Comparison of ENCODE assay signal across 23 cellular contexts in the genomic region with DNA sequence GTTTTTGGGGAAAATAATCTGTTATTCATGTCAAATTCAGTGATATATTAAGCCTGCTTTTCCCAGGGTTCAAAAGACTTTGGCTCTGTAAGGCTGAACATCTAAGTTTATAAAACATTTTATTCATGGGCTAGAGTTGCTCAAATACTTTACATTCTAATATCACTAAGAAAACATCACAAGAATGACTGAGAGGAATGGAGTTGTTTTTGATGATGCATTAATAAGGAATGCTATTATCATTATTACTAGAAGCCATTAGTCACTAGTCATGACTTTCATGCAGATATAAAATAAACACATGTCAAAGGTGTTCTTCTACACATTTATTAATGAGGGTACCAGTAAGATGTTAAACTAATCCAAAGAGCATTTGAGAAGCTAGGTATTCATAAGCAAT.
DNase-seq lines count a peak whose midpoint lies in the region; ATAC-seq, FAIRE-seq and TF ChIP-seq lines count a peak whose summit lies in the region.
"Had no signal": no experiment of that assay in that cellular context is flagged by ENCODE, and none has a peak within 500 bp of the region (broad histone marks: within the 10 kb centered on the region; RNA-seq: fewer than 3 reads in every experiment).

No MANE protein-coding gene starts in this region.

- intact Hi-C loops in IMR-90 (cut with micrococcal nuclease) = loop anchor here (5.0 kb wide), 1 partner anchor 66 kb away; no protein-coding TSS in a partner anchor
- intact Hi-C loops in head of caudate nucleus (cut with DNase I) = no loop called here

- H3K4me3 ChIP-seq in A549 (no peak overlapping the region; the same call in 1 of the 3 replicates), IMR-90 (ENCODE audit: insufficient read depth, low read depth, low read length) (no peak overlapping the region), kidney epithelial cell (ENCODE audit: low read depth, low read length) (no peak overlapping the region), endodermal cell (ENCODE audit: low read length) (no peak overlapping the region)
- no peak overlapping the region for H3K4me3 ChIP-seq in CD8-positive, alpha-beta memory T cell (ENCODE audit: low read length)
- H3K4me3 ChIP-seq: left lung, tibial nerve had no signal

- H3K27ac Mint-ChIP-seq in chondrocyte (ENCODE audit: unreplicated experiment) (peak overlapping the region; percentile 66), endodermal cell (no peak overlapping the region)
- H3K27ac Mint-ChIP-seq in CD8-positive, alpha-beta memory T cell = no peak overlapping the region
- H3K27ac Mint-ChIP-seq: effector memory CD8-positive, alpha-beta T cell; T-helper 2 cell treated with Interferon-gamma antibody and Interleukin-4, amounts not matched to agents 5 μg/mL and 100 μg/mL, for 36 hours had no signal

- H3K4me1 Mint-ChIP-seq in chondrocyte (ENCODE audit: low read depth) (peaks cover 47% of the 10 kb centered on the region), endodermal cell (peaks cover 9% of the 10 kb centered on the region)
- H3K4me1 Mint-ChIP-seq in CD8-positive, alpha-beta memory T cell = no peaks in the 10 kb centered on the region

- peak overlapping the region; percentile 99; the same call in 1 of the 2 replicates for H3K14ac ChIP-seq in IMR-90 (replicated peaks; ENCODE audit: low read depth, low read length)

- no peak for FAIRE-seq in A549 (lab: Jason Lieb, UNC)
- FAIRE-seq: frontal cortex, GM19239, H1 had no signal

- dilution Hi-C loops in IMR-90 (cut with HindIII; ENCODE audit: low sequenced_read_pairs, unreplicated experiment) = no loop called here

- H3K27me3 Mint-ChIP-seq in chondrocyte (ENCODE audit: low read depth) (no peaks in the 10 kb centered on the region), endodermal cell (ENCODE audit: insufficient read depth) (no peaks in the 10 kb centered on the region)
- H3K27me3 Mint-ChIP-seq in CD8-positive, alpha-beta memory T cell = peaks cover 0 to 1% of the 10 kb centered on the region in 2 donors
- H3K27me3 Mint-ChIP-seq: effector memory CD8-positive, alpha-beta T cell had no signal

- H3K79me1 ChIP-seq in IMR-90 (ENCODE audit: low read depth in 1 of 2, low read length in 2 of 2) = no peaks in the 10 kb centered on the region

- H3K27ac ChIP-seq in A549 = no peak overlapping the region
- no peak overlapping the region for H3K27ac ChIP-seq in IMR-90 (ENCODE audit: insufficient read depth, low read length)
- H3K27ac ChIP-seq in endodermal cell (ENCODE audit: low read depth, low read length) = no peak overlapping the region
- no peak overlapping the region for H3K27ac ChIP-seq in CD8-positive, alpha-beta memory T cell (ENCODE audit: low read depth, low read length)
- H3K27ac ChIP-seq: left lung, neutrophil, tibial nerve had no signal

- peak overlapping the region; percentile 91 to 100 for H4K8ac ChIP-seq in IMR-90 (ENCODE audit: low read depth in 2 of 2, low read length in 2 of 2)

- H2AFZ ChIP-seq in IMR-90 (replicated peaks; ENCODE audit: low read length, poor library complexity) = no peak overlapping the region

- no peaks in the 10 kb centered on the region for H3K36me3 ChIP-seq in IMR-90 (ENCODE audit: control insufficient read depth, insufficient read depth, low read length)
- H3K36me3 ChIP-seq in kidney epithelial cell (ENCODE audit: control insufficient read depth, insufficient read depth, low read length) = no peaks in the 10 kb centered on the region
- no peaks in the 10 kb centered on the region for H3K36me3 ChIP-seq in endodermal cell (ENCODE audit: control insufficient read depth, insufficient read depth, low read length)
- no peaks in the 10 kb centered on the region for H3K36me3 ChIP-seq in CD8-positive, alpha-beta memory T cell (ENCODE audit: insufficient read depth, low read length)
- H3K36me3 ChIP-seq: left lung, neutrophil, tibial nerve had no signal

- no peak overlapping the region for H4K5ac ChIP-seq in IMR-90 (ENCODE audit: low read depth, low read length)

- peaks cover 3% of the 10 kb centered on the region for H3K36me3 Mint-ChIP-seq in chondrocyte (ENCODE audit: low read depth)
- no peaks in the 10 kb centered on the region for H3K36me3 Mint-ChIP-seq in endodermal cell (ENCODE audit: low read depth)
- H3K36me3 Mint-ChIP-seq in CD8-positive, alpha-beta memory T cell = no peaks in the 10 kb centered on the region

- TF ChIP-seq CTCF in A549 (IDR thresholded peaks at IDR 0.05) (no peak), IMR-90 (conservative IDR thresholded peaks at IDR 0.05; ENCODE audit: low read depth, low read length) (no peak), chondrocyte (IDR thresholded peaks at IDR 0.05) (no peak), kidney epithelial cell (IDR thresholded peaks at IDR 0.05; ENCODE audit: insufficient read depth, low read length, poor library complexity, severe bottlenecking) (no peak), endodermal cell (conservative IDR thresholded peaks at IDR 0.05) (no peak)

- H3K18ac ChIP-seq in IMR-90 (ENCODE audit: low read depth, low read length) = peak overlapping the region; percentile 94; the same call in 1 of the 2 replicates

- H2BK20ac ChIP-seq in IMR-90 (ENCODE audit: low read depth, low read length) = peak overlapping the region; percentile 99; the same call in 1 of the 2 replicates

- TF ChIP-seq RAD21 in A549 (conservative IDR thresholded peaks at IDR 0.05 in 1 of 2, IDR thresholded peaks at IDR 0.05 in 1 of 2) (no peak), IMR-90 (IDR thresholded peaks at IDR 0.05; ENCODE audit: low read length) (no peak)

- peak overlapping the region; percentile 98 for H2BK5ac ChIP-seq in IMR-90 (ENCODE audit: low read depth, low read length, poor library complexity, severe bottlenecking)

- H3K9me3 ChIP-seq in A549 (peaks cover 7% of the 10 kb centered on the region; the same call in 2 of the 3 replicates), IMR-90 (ENCODE audit: control insufficient read depth, insufficient read depth, low read length) (no peaks in the 10 kb centered on the region; the same call in 1 of the 2 replicates), endodermal cell (ENCODE audit: control insufficient read depth, low read length) (peaks cover 9% of the 10 kb centered on the region)
- H3K9me3 ChIP-seq in CD8-positive, alpha-beta memory T cell (ENCODE audit: low read length) = no peaks in the 10 kb centered on the region
- H3K9me3 ChIP-seq: neutrophil had no signal

- in situ Hi-C loops in IMR-90 (cut with MboI; ENCODE audit: low sequenced_read_pairs) = no loop called here

- no peak overlapping the region for H2AK9ac ChIP-seq in IMR-90 (replicated peaks; ENCODE audit: low read depth, low read length, poor library complexity)

- no peaks in the 10 kb centered on the region for H4K20me1 ChIP-seq in IMR-90 (ENCODE audit: insufficient read depth, low read length)

- H3K4ac ChIP-seq in IMR-90 (ENCODE audit: low read depth, low read length) = no peak overlapping the region; the same call in 1 of the 2 replicates

- no peaks in the 10 kb centered on the region for H3K9me1 ChIP-seq in IMR-90 (ENCODE audit: insufficient read depth, low read length)

- TF ChIP-seq POLR2A in A549 (IDR thresholded peaks at IDR 0.05; ENCODE audit: low read length) (no peak), IMR-90 (IDR thresholded peaks at IDR 0.05; ENCODE audit: low read depth, low read length) (no peak), GM18505 (IDR thresholded peaks at IDR 0.05; ENCODE audit: borderline replicate concordance, extremely low read depth, insufficient read depth, insufficient read length) (no peak)

- no peak overlapping the region for H2AK5ac ChIP-seq in IMR-90 (ENCODE audit: low read depth, low read length)

- H3K9me3 Mint-ChIP-seq in chondrocyte (ENCODE audit: low read depth) = peaks cover 10% of the 10 kb centered on the region
- H3K9me3 Mint-ChIP-seq in endodermal cell = peaks cover 13% of the 10 kb centered on the region
- H3K9me3 Mint-ChIP-seq in CD8-positive, alpha-beta memory T cell = peaks cover 2 to 27% (median 4%) of the 10 kb centered on the region in 5 donors

- peak overlapping the region; percentile 99 for H3K23ac ChIP-seq in IMR-90 (ENCODE audit: low read depth, low read length)

- peak overlapping the region; percentile 57 for H3K4me2 ChIP-seq in A549
- H3K4me2 ChIP-seq in IMR-90 (ENCODE audit: low read depth, low read length) = no peak overlapping the region

- no TSS peak for BruUV-seq in IMR-90 (replicated peaks; lab: Mats Ljungman, UMichigan)

- POLR2A ChIA-PET in A549 (lab: Yijun Ruan, JAX) (no interaction called here), IMR-90 (lab: Charles Lee; ENCODE audit: unreplicated experiment) (no interaction called here)
- POLR2A ChIA-PET in CD8-positive, alpha-beta memory T cell (lab: Charles Lee) = no interaction called here

- CTCF ChIA-PET in A549 (lab: Yijun Ruan, JAX) = no interaction called here
- CTCF ChIA-PET in IMR-90 (lab: Yijun Ruan, JAX) = interaction anchor here (0.6 kb wide), 1 partner anchor 53 kb away, joined by 3 read pairs; no protein-coding TSS in a partner anchor
- CTCF ChIA-PET in CD8-positive, alpha-beta memory T cell (lab: Charles Lee) = no interaction called here

- H2BK15ac ChIP-seq in IMR-90 (ENCODE audit: low read depth, low read length) = no peak overlapping the region

- H3K4me1 ChIP-seq in A549 (no peaks in the 10 kb centered on the region), IMR-90 (ENCODE audit: control insufficient read depth, insufficient read depth, low read length) (peaks cover 6% of the 10 kb centered on the region), endodermal cell (ENCODE audit: control insufficient read depth, insufficient read depth, low read length) (no peaks in the 10 kb centered on the region)
- no peaks in the 10 kb centered on the region for H3K4me1 ChIP-seq in CD8-positive, alpha-beta memory T cell (ENCODE audit: insufficient read depth, low read length)
- H3K4me1 ChIP-seq: left lung, tibial nerve had no signal

- DNase-seq in A549 (ENCODE audit: low read depth in 1 of 2, low spot score in 1 of 2) = no peak
- DNase-seq in IMR-90 = peak; percentile 67
- no peak for DNase-seq in chondrocyte (ENCODE audit: low spot score)
- peak; percentile 2 for DNase-seq in kidney epithelial cell (ENCODE audit: low read depth)
- no peak for DNase-seq in endodermal cell
- no peak for DNase-seq in head of caudate nucleus
- no peak for DNase-seq in CD8-positive, alpha-beta memory T cell
- DNase-seq: effector memory CD8-positive, alpha-beta T cell; KBM-7; NCI-H1930; NCI-H524; right cardiac atrium; SIG-M5; stimulated activated naive CD4-positive, alpha-beta T cell treated with Interleukin-2 at 50 U/mL for 16 hours had no signal

- ATAC-seq in A549 (peak in 1 of 2 experiments; percentile 42; a peak in 2 of 6 replicates), IMR-90 (ENCODE audit: low read depth) (peak; percentile 86), GM18505 (IDR thresholded peaks at IDR 0.05; ENCODE audit: unreplicated experiment) (no peak)
- ATAC-seq: activated CD4-positive, CD25-positive, alpha-beta regulatory T cell treated with anti-CD3 and anti-CD28 coated beads, Interleukin-2, amount 50 U/mL, for 24 hours; effector memory CD8-positive, alpha-beta T cell; left lung; right cardiac atrium had no signal

- peak overlapping the region; percentile 100 for H2BK120ac ChIP-seq in IMR-90 (ENCODE audit: low read depth, low read length)

- peak overlapping the region; percentile 96 for H3K56ac ChIP-seq in IMR-90 (ENCODE audit: extremely low read depth, insufficient read depth, low read length)

- H3K4me3 Mint-ChIP-seq in chondrocyte (ENCODE audit: unreplicated experiment) (no peak overlapping the region), endodermal cell (no peak overlapping the region)
- H3K4me3 Mint-ChIP-seq in CD8-positive, alpha-beta memory T cell = no peak overlapping the region
- H3K4me3 Mint-ChIP-seq: effector memory CD8-positive, alpha-beta T cell; T-helper 2 cell treated with Interferon-gamma antibody and Interleukin-4, amounts not matched to agents 5 μg/mL and 100 μg/mL, for 36 hours had no signal

- no peaks in the 10 kb centered on the region for H3K27me3 ChIP-seq in IMR-90 (ENCODE audit: control insufficient read depth, insufficient read depth, low read length)
- H3K27me3 ChIP-seq in kidney epithelial cell (ENCODE audit: control insufficient read depth, insufficient read depth, low read length) = no peaks in the 10 kb centered on the region
- no peaks in the 10 kb centered on the region for H3K27me3 ChIP-seq in endodermal cell (ENCODE audit: control insufficient read depth, insufficient read depth, low read length, poor library complexity, severe bottlenecking)
- no peaks in the 10 kb centered on the region for H3K27me3 ChIP-seq in CD8-positive, alpha-beta memory T cell (ENCODE audit: insufficient read depth, low read length, poor library complexity, severe bottlenecking)
- H3K27me3 ChIP-seq: left lung, neutrophil, tibial nerve had no signal

- TF ChIP-seq EP300 in A549 (IDR thresholded peaks at IDR 0.05) = no peak

- H3K9ac ChIP-seq in IMR-90 (ENCODE audit: low read depth, low read length) = no peak overlapping the region
- no peak overlapping the region for H3K9ac ChIP-seq in endodermal cell (ENCODE audit: extremely low read depth, low read length, poor library complexity, severe bottlenecking)

- no peak overlapping the region for H4K91ac ChIP-seq in IMR-90 (ENCODE audit: insufficient read depth, low read depth, low read length)

Comparison
In these comparisons a context has a peak if more than half of its experiments do, and no peak if none do; other contexts are left out.
1. DNase-seq: peak in IMR-90 (single experiment) and kidney epithelial cell (single experiment); none in A549 (0 of 2), chondrocyte (single experiment), endodermal cell (single experiment), head of caudate nucleus (0 of 42) and CD8-positive, alpha-beta memory T cell (0 of 5).